In genomic region chr10:11704087-11704486, GRCh38 we compare ENCODE assay signal across 1 cellular context.
A peak's percentile ranks its signal among the peaks of the same experiment; 100 is the strongest.
TF ChIP-seq lines count a peak whose summit lies in the region.

No MANE protein-coding gene starts in this region.

TF ChIP-seq in HepG2, 621 proteins besides CTCF, POLR2A, EP300 and RAD21:
- 0 out of 2 replicates have a peak, but pooled peaks have one; percentile 33 for TF ChIP-seq HOXA3 (CRISPR knock-in tag; IDR thresholded peaks at IDR 0.05)
- TF ChIP-seq HBP1 (CRISPR knock-in tag; IDR thresholded peaks at IDR 0.05; ENCODE audit: low read depth), result no peak
- 0 out of 2 replicates have a peak, but pooled peaks have one; percentile 27 for TF ChIP-seq GATAD2A (CRISPR knock-in tag; IDR thresholded peaks at IDR 0.05)
- no peak for TF ChIP-seq TOPORS (CRISPR knock-in tag; IDR thresholded peaks at IDR 0.05)
- TF ChIP-seq ZNF639 (CRISPR knock-in tag; conservative IDR thresholded peaks at IDR 0.05), result no peak
- TF ChIP-seq ATF7-NPFF (CRISPR knock-in tag; IDR thresholded peaks at IDR 0.05; ENCODE audit: low read depth), result no peak
- TF ChIP-seq SOX6 (IDR thresholded peaks at IDR 0.05), result no peak
- TF ChIP-seq SOX6 (CRISPR knock-in tag; IDR thresholded peaks at IDR 0.05), result peak; percentile 61; the same call in 1 of the 2 replicates
- TF ChIP-seq ZBTB38 (CRISPR knock-in tag; IDR thresholded peaks at IDR 0.05), result peak; percentile 32; the same call in 1 of the 2 replicates
- no peak for TF ChIP-seq ZNF331 (CRISPR knock-in tag; IDR thresholded peaks at IDR 0.05)
- TF ChIP-seq SOX13 (IDR thresholded peaks at IDR 0.05), result no peak
- TF ChIP-seq SOX13 (CRISPR knock-in tag; conservative IDR thresholded peaks at IDR 0.05 in 1 of 2, IDR thresholded peaks at IDR 0.05 in 1 of 2), result peak in 1 of 2 experiments; percentile 80; a peak in 2 of 4 replicates
- no peak for TF ChIP-seq SMARCE1 (IDR thresholded peaks at IDR 0.05; ENCODE audit: borderline replicate concordance)
- TF ChIP-seq NR2F2 (IDR thresholded peaks at IDR 0.05; ENCODE audit: borderline replicate concordance, low read depth), result 0 out of 2 replicates have a peak, but pooled peaks have one; percentile 29
- TF ChIP-seq JDP2 (CRISPR knock-in tag; IDR thresholded peaks at IDR 0.05; ENCODE audit: borderline replicate concordance), result no peak
- 0 out of 4 replicates have a peak, but pooled peaks of 1 of the 2 experiments have one; percentile 33 for TF ChIP-seq NR2F1 (CRISPR knock-in tag; IDR thresholded peaks at IDR 0.05)
- TF ChIP-seq ZNF800 (CRISPR knock-in tag; IDR thresholded peaks at IDR 0.05), result no peak
- peak; percentile 54; the same call in 1 of the 2 replicates for TF ChIP-seq NR2F6 (IDR thresholded peaks at IDR 0.05)
- TF ChIP-seq NR2F6 (CRISPR knock-in tag; IDR thresholded peaks at IDR 0.05), result peak; percentile 64
- no peak for TF ChIP-seq ZBTB4 (CRISPR knock-in tag; IDR thresholded peaks at IDR 0.05; ENCODE audit: borderline replicate concordance)
- no peak for TF ChIP-seq ZNF101 (CRISPR knock-in tag; IDR thresholded peaks at IDR 0.05; ENCODE audit: borderline replicate concordance, low read depth)
- peak; percentile 44; the same call in 1 of the 2 replicates for TF ChIP-seq SOX5 (CRISPR knock-in tag; IDR thresholded peaks at IDR 0.05; ENCODE audit: borderline replicate concordance)
- no peak for TF ChIP-seq KDM5A (IDR thresholded peaks at IDR 0.05; ENCODE audit: borderline replicate concordance, low read length)
- TF ChIP-seq THAP11 (CRISPR knock-in tag; IDR thresholded peaks at IDR 0.05), result no peak
- TF ChIP-seq RARA (CRISPR knock-in tag; IDR thresholded peaks at IDR 0.05), result peak; percentile 32; the same call in 1 of the 2 replicates
- no peak for TF ChIP-seq ZNF367 (CRISPR knock-in tag; IDR thresholded peaks at IDR 0.05; ENCODE audit: borderline replicate concordance)
- TF ChIP-seq HNF4A (CRISPR knock-in tag; IDR thresholded peaks at IDR 0.05), result peak; percentile 61
- no peak for TF ChIP-seq ZNF646 (CRISPR knock-in tag; IDR thresholded peaks at IDR 0.05)
TF ChIP-seq in HepG2: peak in this region for 11.
